19 cellular contexts compared by ENCODE assay signal in genomic region chr9:72986522-72987116, GRCh38. TPM values are rescaled to one million over a fixed set of nuclear protein-coding genes. Genes with fewer than 3 reads are reported as not detected.
"Had no signal": no experiment of that assay in that cellular context is flagged by ENCODE, and none has a peak within 500 bp of the region (broad histone marks: within the 10 kb centered on the region; RNA-seq: fewer than 3 reads in every experiment).

No MANE protein-coding gene starts in this region.

- H3K4me3 ChIP-seq: coronary artery, esophagus squamous epithelium, heart left ventricle, mucosa of descending colon, tibial nerve had no signal

- H3K27me3 ChIP-seq: esophagus squamous epithelium, heart left ventricle, tibial nerve had no signal

- FAIRE-seq: frontal cortex had no signal

- H3K36me3 ChIP-seq: esophagus squamous epithelium, heart left ventricle, tibial nerve had no signal

- H3K4me1 ChIP-seq: heart left ventricle, tibial nerve had no signal

- H3K27ac ChIP-seq: coronary artery, heart left ventricle had no signal

- DNase-seq: central memory CD4-positive, alpha-beta T cell; effector CD4-positive, alpha-beta T cell; endodermal cell; esophagus squamous epithelium; heart left ventricle; hippocampal formation; mammary epithelial cell; mucosa of descending colon; natural killer cell; right cardiac atrium; stimulated activated CD4-positive, alpha-beta T cell treated with anti-CD3 and anti-CD28 coated beads, Interleukin-4, amount 100 ng/mL, for 1 hour; stimulated activated CD8-positive, alpha-beta memory T cell treated with anti-CD3 and anti-CD28 coated beads, Interleukin-4, amount 100 ng/mL, for 48 hours; stimulated activated naive CD8-positive, alpha-beta T cell treated with anti-CD3 and anti-CD28 coated beads, Interleukin-15, Interleukin-2, amounts not matched to agents 100 U/mL and 50 U/mL, for 24 hours had no signal

- ATAC-seq: heart left ventricle; left lobe of liver; natural killer cell; right cardiac atrium; stimulated activated effector memory CD8-positive, alpha-beta T cell treated with anti-CD3 and anti-CD28 coated beads, Interleukin-12 subunit alpha, Interleukin-12 subunit beta, amount 100 ng/mL, for 72 hours; stimulated activated naive CD8-positive, alpha-beta T cell treated with anti-CD3 and anti-CD28 coated beads, Interleukin-15, Interleukin-2, amounts not matched to agents 100 U/mL and 50 U/mL, for 24 hours had no signal

- H3K9me3 ChIP-seq: esophagus squamous epithelium, heart left ventricle, mucosa of descending colon, tibial nerve had no signal

RNA-seq across cellular contexts. Expression of gene ALDH1A1, which starts 33.8 kb away (rescaled TPM):
- total RNA-seq: osteocyte had no signal
